8 cellular contexts compared by ENCODE assay signal in the genomic region with DNA sequence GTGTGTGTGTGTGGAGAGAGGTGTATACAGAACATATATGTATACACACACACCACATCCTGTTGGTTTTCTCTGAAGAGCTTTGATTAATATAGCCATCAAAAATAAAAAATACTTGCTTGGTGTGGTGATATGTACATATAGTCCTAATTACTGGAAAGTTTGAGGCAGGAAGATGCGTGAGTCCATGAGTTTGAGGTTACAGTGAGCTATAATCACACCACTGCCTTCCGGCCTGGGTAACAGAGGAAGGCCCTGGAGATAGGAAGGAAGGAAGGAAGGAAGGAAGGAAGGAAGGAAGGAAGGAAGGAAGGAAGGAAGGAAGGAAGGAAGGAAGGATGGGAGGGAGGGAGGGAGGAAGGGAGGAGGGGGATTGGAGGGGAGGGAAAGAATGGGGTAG.
"Had no signal": no experiment of that assay in that cellular context is flagged by ENCODE, and none has a peak within 500 bp of the region (broad histone marks: within the 10 kb centered on the region; RNA-seq: fewer than 3 reads in every experiment).

No MANE protein-coding gene starts in this region.

- H3K4me3 ChIP-seq: K562 had no signal

- H3K9ac ChIP-seq: KMS-11 had no signal

- H3K4me3 Mint-ChIP-seq: IgD-negative memory B cell had no signal

- H3K4me1 Mint-ChIP-seq: IgD-negative memory B cell had no signal

- H3K9me3 Mint-ChIP-seq: IgD-negative memory B cell had no signal

- ATAC-seq: HepG2, K562 had no signal

- DNase-seq: IMR-90, KBM-7, KG1 had no signal

- H3K27ac Mint-ChIP-seq: IgD-negative memory B cell had no signal

- H3K27ac ChIP-seq: HL-60, KMS-11 had no signal
